29 cellular contexts compared by ENCODE assay signal in genomic region chr10:53022663-53023088, GRCh38.
DNase-seq lines count a peak whose midpoint lies in the region; ATAC-seq and TF ChIP-seq lines count a peak whose summit lies in the region.
"Had no signal": no experiment of that assay in that cellular context is flagged by ENCODE, and none has a peak within 500 bp of the region (broad histone marks: within the 10 kb centered on the region; RNA-seq: fewer than 3 reads in every experiment).

No MANE protein-coding gene starts in this region.

- H3K27ac ChIP-seq in HUES48 (ENCODE audit: low read depth, low read length) (peak overlapping the region; percentile 74), trophoblast cell (ENCODE audit: low read depth, low read length) (peak overlapping the region; percentile 60)
- H3K27ac ChIP-seq in naive thymus-derived CD4-positive, alpha-beta T cell (ENCODE audit: low read depth, low read length), result no peak overlapping the region
- H3K27ac ChIP-seq: HL-60, ovary, right lobe of liver, upper lobe of right lung had no signal

- H3K4me3 ChIP-seq in HUES48 (ENCODE audit: low read depth, low read length) (no peak overlapping the region), epithelial cell of esophagus (ENCODE audit: low read length) (no peak overlapping the region), trophoblast cell (ENCODE audit: low read depth, low read length) (no peak overlapping the region)
- H3K4me3 ChIP-seq in naive thymus-derived CD4-positive, alpha-beta T cell (ENCODE audit: low read length), result no peak overlapping the region
- H3K4me3 ChIP-seq: ovary, right lobe of liver, upper lobe of right lung had no signal

- POLR2A ChIA-PET in naive thymus-derived CD4-positive, alpha-beta T cell (lab: Charles Lee), result no interaction called here

- DNase-seq in epithelial cell of esophagus (ENCODE audit: low read depth) (peak; percentile 9), islet precursor cell (peak; percentile 59), trophoblast cell (peak in 1 of 2 donors; percentile 18), cerebellar cortex (ENCODE audit: low spot score) (no peak), cerebellar nuclear complex (lab: John Stamatoyannopoulos, UW) (no peak), NCI-H2081 treated with DMSO at 0.1 percent for 48 hours (lab: John Stamatoyannopoulos, UW) (no peak)
- no peak for DNase-seq in naive thymus-derived CD4-positive, alpha-beta T cell
- DNase-seq: ACHN; activated CD4-positive, alpha-beta T cell treated with anti-CD3 and anti-CD28 coated beads for 36 hours; activated CD8-positive, alpha-beta memory T cell treated with anti-CD3 and anti-CD28 coated beads for 24 hours; activated effector memory CD4-positive, alpha-beta T cell treated with anti-CD3 and anti-CD28 coated beads, Interleukin-2, amount 50 U/mL, for 16 hours; activated naive CD8-positive, alpha-beta T cell treated with anti-CD3 and anti-CD28 coated beads, Interleukin-2, amount 10 ng/mL, durations not matched to agents 7 days and 5 days; BE2C; CD8-positive, alpha-beta memory T cell; head of caudate nucleus; NCI-H1048; NCI-H1694; NCI-H2171 treated with DMSO at 0.1 percent for 48 hours; NCI-H524; NK-92 treated with Interleukin-12 subunit alpha and Interleukin-12 subunit beta, amount 100 ng/mL, for 24 hours; ovary; right lobe of liver; SHP77; stimulated activated CD4-positive, alpha-beta T cell treated with anti-CD3 and anti-CD28 coated beads, Interleukin-2, amount 100 ng/mL, for 48 hours; upper lobe of right lung had no signal

- H3K36me3 ChIP-seq in HUES48 (ENCODE audit: control insufficient read depth, insufficient read depth, low read length), result no peaks in the 10 kb centered on the region
- no peaks in the 10 kb centered on the region for H3K36me3 ChIP-seq in trophoblast cell (ENCODE audit: control insufficient read depth in 1 of 2, insufficient read depth in 2 of 2, low read length in 2 of 2)
- H3K36me3 ChIP-seq in naive thymus-derived CD4-positive, alpha-beta T cell (ENCODE audit: control insufficient read depth in 2 of 3, insufficient read depth in 3 of 3, low read length in 3 of 3), result no peaks in the 10 kb centered on the region
- H3K36me3 ChIP-seq: BE2C, ovary, right lobe of liver, upper lobe of right lung had no signal

- TF ChIP-seq CTCF in epithelial cell of esophagus (IDR thresholded peaks at IDR 0.05; ENCODE audit: insufficient read depth, low read depth, low read length, missing control alignments), result no peak

- H3K36me3 Mint-ChIP-seq in naive thymus-derived CD4-positive, alpha-beta T cell, result no peaks in the 10 kb centered on the region
- H3K36me3 Mint-ChIP-seq: activated naive CD8-positive, alpha-beta T cell treated with anti-CD3 and anti-CD28 coated beads, Interleukin-2, amount 10 ng/mL, durations not matched to agents 7 days and 5 days; CD8-positive, alpha-beta memory T cell had no signal

- no peak overlapping the region for H3K18ac ChIP-seq in trophoblast cell (ENCODE audit: low read length)

- H3K9ac ChIP-seq in HUES48 (ENCODE audit: low read depth, low read length) (0 out of 2 replicates have a peak overlapping the region, but pooled peaks have one; percentile 2), trophoblast cell (ENCODE audit: low read length) (no peak overlapping the region)

- H3K27ac Mint-ChIP-seq in naive thymus-derived CD4-positive, alpha-beta T cell, result no peak overlapping the region
- H3K27ac Mint-ChIP-seq: activated CD4-positive, alpha-beta T cell treated with anti-CD3 and anti-CD28 coated beads for 36 hours; activated naive CD8-positive, alpha-beta T cell treated with anti-CD3 and anti-CD28 coated beads, Interleukin-2, amount 10 ng/mL, durations not matched to agents 7 days and 5 days; CD8-positive, alpha-beta memory T cell; natural killer cell treated with Interleukin-12 subunit alpha and Interleukin-12 subunit beta and Interleukin-15 and Interleukin-18, amount 100 ng/mL, for 72 hours had no signal

- peaks cover 0 to 5% (median 0%) of the 10 kb centered on the region in 7 donors for H3K4me1 Mint-ChIP-seq in naive thymus-derived CD4-positive, alpha-beta T cell
- H3K4me1 Mint-ChIP-seq: activated CD4-positive, alpha-beta T cell treated with anti-CD3 and anti-CD28 coated beads for 36 hours; activated naive CD8-positive, alpha-beta T cell treated with anti-CD3 and anti-CD28 coated beads, Interleukin-2, amount 10 ng/mL, durations not matched to agents 7 days and 5 days; CD8-positive, alpha-beta memory T cell; central memory CD8-positive, alpha-beta T cell had no signal

- H2BK12ac ChIP-seq in trophoblast cell (ENCODE audit: low read length), result peak overlapping the region; percentile 32

- no peak overlapping the region for H2BK5ac ChIP-seq in trophoblast cell (ENCODE audit: low read depth, low read length, poor library complexity)

- no peak overlapping the region for H3K14ac ChIP-seq in trophoblast cell (ENCODE audit: low read length)

- H3K9me3 Mint-ChIP-seq in naive thymus-derived CD4-positive, alpha-beta T cell, result peaks cover 0 to 6% (median 2%) of the 10 kb centered on the region in 11 donors
- H3K9me3 Mint-ChIP-seq: activated naive CD8-positive, alpha-beta T cell treated with anti-CD3 and anti-CD28 coated beads, Interleukin-2, amount 10 ng/mL, durations not matched to agents 7 days and 5 days had no signal

- CTCF ChIA-PET in naive thymus-derived CD4-positive, alpha-beta T cell (lab: Charles Lee), result no interaction called here

- H3K4me1 ChIP-seq in HUES48 (ENCODE audit: control insufficient read depth, insufficient read depth, low read length), result peaks cover 25% of the 10 kb centered on the region
- peaks cover 3 to 4% of the 10 kb centered on the region in 2 experiments for H3K4me1 ChIP-seq in trophoblast cell (ENCODE audit: control insufficient read depth in 1 of 2, insufficient read depth in 2 of 2, low read length in 2 of 2)
- no peaks in the 10 kb centered on the region for H3K4me1 ChIP-seq in naive thymus-derived CD4-positive, alpha-beta T cell (ENCODE audit: control insufficient read depth in 2 of 2, insufficient read depth in 2 of 2, low read length in 2 of 2)
- H3K4me1 ChIP-seq: BE2C, right lobe of liver, upper lobe of right lung had no signal

- ATAC-seq in naive thymus-derived CD4-positive, alpha-beta T cell, result no peak
- ATAC-seq: activated CD4-positive, alpha-beta T cell treated with anti-CD3 and anti-CD28 coated beads for 36 hours; natural killer cell treated with Interleukin-12 subunit alpha and Interleukin-12 subunit beta and Interleukin-15 and Interleukin-18, amount 100 ng/mL, for 72 hours; right lobe of liver; upper lobe of right lung had no signal

- H3K27me3 Mint-ChIP-seq in naive thymus-derived CD4-positive, alpha-beta T cell, result no peaks in the 10 kb centered on the region
- H3K27me3 Mint-ChIP-seq: activated CD4-positive, alpha-beta T cell treated with anti-CD3 and anti-CD28 coated beads for 36 hours; activated naive CD8-positive, alpha-beta T cell treated with anti-CD3 and anti-CD28 coated beads, Interleukin-2, amount 10 ng/mL, durations not matched to agents 7 days and 5 days; CD8-positive, alpha-beta memory T cell; central memory CD8-positive, alpha-beta T cell; natural killer cell treated with Interleukin-12 subunit alpha and Interleukin-12 subunit beta and Interleukin-15 and Interleukin-18, amount 100 ng/mL, for 72 hours had no signal

- H3K27me3 ChIP-seq in HUES48 (ENCODE audit: control insufficient read depth, insufficient read depth, low read length) (no peaks in the 10 kb centered on the region), trophoblast cell (ENCODE audit: insufficient read depth, low read length) (no peaks in the 10 kb centered on the region)
- H3K27me3 ChIP-seq in naive thymus-derived CD4-positive, alpha-beta T cell (ENCODE audit: control insufficient read depth in 2 of 2, insufficient read depth in 2 of 2, low read length in 2 of 2), result no peaks in the 10 kb centered on the region
- H3K27me3 ChIP-seq: BE2C, ovary, right lobe of liver, upper lobe of right lung had no signal

- H4K8ac ChIP-seq in trophoblast cell (ENCODE audit: low read depth, low read length), result no peak overlapping the region

- H3K4me3 Mint-ChIP-seq in naive thymus-derived CD4-positive, alpha-beta T cell, result no peak overlapping the region
- H3K4me3 Mint-ChIP-seq: activated CD4-positive, alpha-beta T cell treated with anti-CD3 and anti-CD28 coated beads for 36 hours; activated naive CD8-positive, alpha-beta T cell treated with anti-CD3 and anti-CD28 coated beads, Interleukin-2, amount 10 ng/mL, durations not matched to agents 7 days and 5 days; CD8-positive, alpha-beta memory T cell; central memory CD8-positive, alpha-beta T cell; natural killer cell treated with Interleukin-12 subunit alpha and Interleukin-12 subunit beta and Interleukin-15 and Interleukin-18, amount 100 ng/mL, for 72 hours had no signal

- H4K12ac ChIP-seq in trophoblast cell (ENCODE audit: low read depth, low read length), result no peak overlapping the region

- H4K91ac ChIP-seq in trophoblast cell (ENCODE audit: low read depth, low read length), result peak overlapping the region; percentile 36

- H2AK5ac ChIP-seq in trophoblast cell (ENCODE audit: low read length), result peak overlapping the region; percentile 11

- peaks cover 4% of the 10 kb centered on the region for H3K79me1 ChIP-seq in trophoblast cell (ENCODE audit: low read length)

- WGBS in trophoblast cell (ENCODE audit: extremely low coverage, insufficient coverage, insufficient read length), result no CpG with 5 or more reads among the region's 4 CpGs

- H2AFZ ChIP-seq in trophoblast cell (ENCODE audit: insufficient read depth, low read length, poor library complexity), result no peak overlapping the region

- no peak overlapping the region for H3K23ac ChIP-seq in trophoblast cell (ENCODE audit: low read length)

- H3K79me2 ChIP-seq in trophoblast cell (ENCODE audit: control insufficient read depth, insufficient read depth, low read length, poor library complexity), result no peaks in the 10 kb centered on the region

- H2BK120ac ChIP-seq in trophoblast cell (ENCODE audit: insufficient read depth, low read length, poor library complexity), result peak overlapping the region; percentile 29

- H3K9me3 ChIP-seq in HUES48 (ENCODE audit: control insufficient read depth, insufficient read depth, low read length) (no peaks in the 10 kb centered on the region), trophoblast cell (ENCODE audit: insufficient read depth, low read depth, low read length) (no peaks in the 10 kb centered on the region)
- no peaks in the 10 kb centered on the region for H3K9me3 ChIP-seq in naive thymus-derived CD4-positive, alpha-beta T cell (ENCODE audit: control insufficient read depth in 2 of 3, low read length in 3 of 3)
- H3K9me3 ChIP-seq: BE2C, ovary, right lobe of liver, upper lobe of right lung had no signal

- no peak overlapping the region for H3K4ac ChIP-seq in trophoblast cell (ENCODE audit: low read depth, low read length)

- H3K4me2 ChIP-seq in trophoblast cell (ENCODE audit: low read length), result peak overlapping the region; percentile 45

- intact Hi-C loops in naive thymus-derived CD4-positive, alpha-beta T cell (cut with micrococcal nuclease), result no loop called here

Comparison
In these comparisons a context has a peak if more than half of its experiments do, and no peak if none do; other contexts are left out.
1. DNase-seq: peak in epithelial cell of esophagus (single experiment) and islet precursor cell (single experiment); none in cerebellar cortex (single experiment), cerebellar nuclear complex (0 of 2), NCI-H2081 treated with DMSO at 0.1 percent for 48 hours (single experiment) and naive thymus-derived CD4-positive, alpha-beta T cell (0 of 9).